ENCODE assay signal across 12 cellular contexts in genomic region chr17:50304781-50305404, GRCh38.
DNase-seq lines count a peak whose midpoint lies in the region; ATAC-seq and TF ChIP-seq lines count a peak whose summit lies in the region.
"Had no signal": no experiment of that assay in that cellular context is flagged by ENCODE, and none has a peak within 500 bp of the region (broad histone marks: within the 10 kb centered on the region; RNA-seq: fewer than 3 reads in every experiment).

No MANE protein-coding gene starts in this region.

- TF ChIP-seq CTCF in WERI-Rb-1 (IDR thresholded peaks at IDR 0.05; ENCODE audit: low read depth, low read length): no peak

- DNase-seq in ELF-1 (ENCODE audit: low read depth, low spot score) (peak; percentile 18), NCI-H2171 treated with DMSO at 0.1 percent for 48 hours (lab: John Stamatoyannopoulos, UW) (peak; percentile 86), erythroblast (lab: John Stamatoyannopoulos, UW) (peak; percentile 33 to 72), non-pigmented ciliary epithelial cell (ENCODE audit: low read depth) (peak; percentile 19), WERI-Rb-1 (no peak), GOT3 (lab: John Stamatoyannopoulos, UW) (no peak)
- DNase-seq in stimulated activated CD4-positive, alpha-beta T cell treated with anti-CD3 and anti-CD28 coated beads, Interleukin-4, amount 100 ng/mL, for 1 hour: no peak
- DNase-seq: NCI-H510A treated with DMSO at 0.1 percent for 48 hours; stimulated activated CD4-positive, alpha-beta T cell treated with anti-CD3 and anti-CD28 coated beads, Interleukin-12 subunit alpha, Interleukin-12 subunit beta, amount 100 ng/mL, for 4 hours; stimulated activated CD8-positive, alpha-beta memory T cell treated with anti-CD3 and anti-CD28 coated beads, Interleukin-4, amount 100 ng/mL, for 48 hours had no signal

- H3K27ac ChIP-seq in WERI-Rb-1: no peak overlapping the region

- H3K4me3 ChIP-seq in WERI-Rb-1 (ENCODE audit: low read depth, low read length): no peak overlapping the region

- ATAC-seq in GM21717 (IDR thresholded peaks at IDR 0.05; ENCODE audit: unreplicated experiment): no peak
- ATAC-seq: natural killer cell treated with Interleukin-12 subunit alpha and Interleukin-12 subunit beta and Interleukin-15 and Interleukin-18, amount 100 ng/mL, for 72 hours had no signal

- peaks cover 9% of the 10 kb centered on the region for H3K9me3 ChIP-seq in WERI-Rb-1 (ENCODE audit: severe bottlenecking)

- no peaks in the 10 kb centered on the region for H3K36me3 ChIP-seq in WERI-Rb-1

- H3K27me3 ChIP-seq in WERI-Rb-1 (ENCODE audit: insufficient read depth, low read depth, severe bottlenecking): no peaks in the 10 kb centered on the region

- TF ChIP-seq POLR2A in erythroblast (IDR thresholded peaks at IDR 0.05; ENCODE audit: low read length): no peak

Comparison
In these comparisons a context has a peak if more than half of its experiments do, and no peak if none do; other contexts are left out.
1. DNase-seq: peak in ELF-1 (single experiment), NCI-H2171 treated with DMSO at 0.1 percent for 48 hours (single experiment), erythroblast (2 of 2) and non-pigmented ciliary epithelial cell (single experiment); none in WERI-Rb-1 (single experiment), GOT3 (single experiment) and stimulated activated CD4-positive, alpha-beta T cell treated with anti-CD3 and anti-CD28 coated beads, Interleukin-4, amount 100 ng/mL, for 1 hour (single experiment).